9 cellular contexts compared by ENCODE assay signal in genomic region chr17:81550830-81551457, GRCh38.
DNase-seq lines count a peak whose midpoint lies in the region; TF ChIP-seq lines count a peak whose summit lies in the region.
"Had no signal": no experiment of that assay in that cellular context is flagged by ENCODE, and none has a peak within 500 bp of the region (broad histone marks: within the 10 kb centered on the region; RNA-seq: fewer than 3 reads in every experiment).

No MANE protein-coding gene starts in this region.

- H3K27me3 ChIP-seq in GM06990 (replicated peaks; ENCODE audit: control insufficient read depth, insufficient read depth, low read length) = no peaks in the 10 kb centered on the region
- H3K27me3 ChIP-seq in SU-DHL-6 (ENCODE audit: low read length) = no peaks in the 10 kb centered on the region
- H3K27me3 ChIP-seq in parathyroid adenoma (ENCODE audit: control insufficient read depth, insufficient read depth, low read length) = no peaks in the 10 kb centered on the region

- no peaks in the 10 kb centered on the region; the same call in 1 of the 2 replicates for H4K20me1 ChIP-seq in SU-DHL-6 (ENCODE audit: low read depth, low read length)

- H3K27ac ChIP-seq in SU-DHL-6 (ENCODE audit: low read depth, low read length) = no peak overlapping the region
- no peak overlapping the region for H3K27ac ChIP-seq in parathyroid adenoma

- H3K4me3 ChIP-seq in GM06990 (replicated peaks; ENCODE audit: low read depth, low read length) (peak overlapping the region; percentile 87), SU-DHL-6 (ENCODE audit: insufficient read depth, low read length, poor library complexity, severe bottlenecking) (peak overlapping the region; percentile 77), fibroblast of pulmonary artery (replicated peaks; ENCODE audit: low read depth, low read length) (peak overlapping the region; percentile 86), parathyroid adenoma (ENCODE audit: low read depth, low read length) (peak overlapping the region; percentile 89)

- no peaks in the 10 kb centered on the region for H3K4me1 ChIP-seq in parathyroid adenoma

- DNase-seq in GM06990 (ENCODE audit: extremely low read depth, insufficient read length) (no peak), fibroblast of pulmonary artery (ENCODE audit: low read depth) (no peak), islet precursor cell (no peak), GM13977 (ENCODE audit: low spot score) (no peak), NCI-H1092 treated with DMSO at 0.1 percent for 48 hours (lab: John Stamatoyannopoulos, UW) (no peak), NOMO-1 treated with dmso at 0.1 percent for 144 hours (lab: John Stamatoyannopoulos, UW; ENCODE audit: unreplicated experiment) (no peak)
- DNase-seq: NCI-H2227 treated with DMSO at 0.1 percent for 48 hours had no signal

- no peaks in the 10 kb centered on the region for H3F3A ChIP-seq in SU-DHL-6 (ENCODE audit: insufficient read depth)

- in situ Hi-C loops in GM13977 (cut with MboI; ENCODE audit: low pct_unique_long_range_greater_than_20kb, low sequenced_read_pairs, unreplicated experiment) = no loop called here

- no peaks in the 10 kb centered on the region for H3K9me2 ChIP-seq in SU-DHL-6 (replicated peaks; ENCODE audit: insufficient read depth, low read length)

- H2AFZ ChIP-seq in SU-DHL-6 (ENCODE audit: low read depth, low read length, severe bottlenecking) (no peak overlapping the region), parathyroid adenoma (peak overlapping the region; percentile 94)

- peaks cover 14% of the 10 kb centered on the region for H3K79me2 ChIP-seq in SU-DHL-6 (ENCODE audit: insufficient read depth, low read length)
- no peaks in the 10 kb centered on the region for H3K79me2 ChIP-seq in parathyroid adenoma

- TF ChIP-seq CTCF in GM06990 (IDR thresholded peaks at IDR 0.05; ENCODE audit: insufficient read depth, low read length, poor library complexity, severe bottlenecking) (no peak), SU-DHL-6 (IDR thresholded peaks at IDR 0.05; ENCODE audit: insufficient read depth, low read length, poor library complexity, severe bottlenecking) (no peak), fibroblast of pulmonary artery (IDR thresholded peaks at IDR 0.05; ENCODE audit: low read length, missing control alignments) (no peak), parathyroid adenoma (IDR thresholded peaks at IDR 0.05) (no peak), GM13977 (IDR thresholded peaks at IDR 0.05; ENCODE audit: extremely low read depth, insufficient read depth, missing control alignments) (no peak)

- H3K36me3 ChIP-seq in GM06990 (ENCODE audit: control insufficient read depth, insufficient read depth, low read length) (peaks cover 22% of the 10 kb centered on the region), SU-DHL-6 (ENCODE audit: low read length) (no peaks in the 10 kb centered on the region), parathyroid adenoma (ENCODE audit: control insufficient read depth, insufficient read depth, low read length) (no peaks in the 10 kb centered on the region)

- H3K9ac ChIP-seq in SU-DHL-6 (ENCODE audit: low read length) (peak overlapping the region; percentile 99), parathyroid adenoma (no peak overlapping the region)

- H3K4me2 ChIP-seq in SU-DHL-6 (ENCODE audit: low read depth, low read length, poor library complexity, severe bottlenecking) (peak overlapping the region; percentile 97), parathyroid adenoma (ENCODE audit: low read length) (peak overlapping the region; percentile 96)

- no peaks in the 10 kb centered on the region for H3K9me3 ChIP-seq in SU-DHL-6 (ENCODE audit: insufficient read depth, low read length)
- no peaks in the 10 kb centered on the region for H3K9me3 ChIP-seq in parathyroid adenoma (ENCODE audit: control insufficient read depth, low read length)
